In genomic region chr10:62047240-62047897, GRCh38 we compare ENCODE assay signal across 9 cellular contexts.
A peak's percentile ranks its signal among the peaks of the same experiment; 100 is the strongest.
DNase-seq lines count a peak whose midpoint lies in the region; ATAC-seq and TF ChIP-seq lines count a peak whose summit lies in the region.
"Had no signal": no experiment of that assay in that cellular context is flagged by ENCODE, and none has a peak within 500 bp of the region (broad histone marks: within the 10 kb centered on the region; RNA-seq: fewer than 3 reads in every experiment).

No MANE protein-coding gene starts in this region.

- peaks cover 99% of the 10 kb centered on the region for H3K4me1 Mint-ChIP-seq in stimulated activated naive CD8-positive, alpha-beta T cell treated with anti-CD3 and anti-CD28 coated beads, Interleukin-15, amount 100 ng/mL, for 72 hours

- H3K27ac Mint-ChIP-seq in stimulated activated naive CD8-positive, alpha-beta T cell treated with anti-CD3 and anti-CD28 coated beads, Interleukin-15, amount 100 ng/mL, for 72 hours = peak overlapping the region; percentile 95 to 99

- no peaks in the 10 kb centered on the region for H3K9me3 Mint-ChIP-seq in stimulated activated naive CD8-positive, alpha-beta T cell treated with anti-CD3 and anti-CD28 coated beads, Interleukin-15, amount 100 ng/mL, for 72 hours
- H3K9me3 Mint-ChIP-seq: neural crest cell had no signal

- DNase-seq in SK-N-DZ (ENCODE audit: low spot score) (peak; percentile 65), fibroblast of villous mesenchyme (ENCODE audit: low read depth) (peak; percentile 88), SKM-1 treated with dmso at 0.1 percent for 144 hours (lab: John Stamatoyannopoulos, UW; ENCODE audit: unreplicated experiment) (no peak)
- no peak for DNase-seq in stimulated activated naive CD8-positive, alpha-beta T cell treated with anti-CD3 and anti-CD28 coated beads, Interleukin-15, amount 100 ng/mL, for 72 hours
- DNase-seq in stimulated activated CD4-positive, alpha-beta T cell treated with anti-CD3 and anti-CD28 coated beads, Interleukin-2, amount 100 ng/mL, for 48 hours = no peak

- TF ChIP-seq CTCF in fibroblast of villous mesenchyme (IDR thresholded peaks at IDR 0.05; ENCODE audit: insufficient read depth, low read depth, low read length) = no peak

- no peaks in the 10 kb centered on the region for H3K27me3 Mint-ChIP-seq in stimulated activated naive CD8-positive, alpha-beta T cell treated with anti-CD3 and anti-CD28 coated beads, Interleukin-15, amount 100 ng/mL, for 72 hours

- no peak overlapping the region for H3K4me3 ChIP-seq in fibroblast of villous mesenchyme (ENCODE audit: low read depth, low read length)

- ATAC-seq in GM21390 (IDR thresholded peaks at IDR 0.05; ENCODE audit: unreplicated experiment) = peak; percentile 22
- peak; percentile 31 for ATAC-seq in stimulated activated naive CD8-positive, alpha-beta T cell treated with anti-CD3 and anti-CD28 coated beads, Interleukin-15, amount 100 ng/mL, for 72 hours
- ATAC-seq in GM19035 (IDR thresholded peaks at IDR 0.05; ENCODE audit: unreplicated experiment) = no peak
- ATAC-seq in GM19324 (IDR thresholded peaks at IDR 0.05; ENCODE audit: low FRiP score, unreplicated experiment) = no peak

- H3K4me3 Mint-ChIP-seq in stimulated activated naive CD8-positive, alpha-beta T cell treated with anti-CD3 and anti-CD28 coated beads, Interleukin-15, amount 100 ng/mL, for 72 hours = peak overlapping the region; percentile 80

Comparison
In these comparisons a context has a peak if more than half of its experiments do, and no peak if none do; other contexts are left out.
1. ATAC-seq: peak in GM21390 (single experiment) and stimulated activated naive CD8-positive, alpha-beta T cell treated with anti-CD3 and anti-CD28 coated beads, Interleukin-15, amount 100 ng/mL, for 72 hours (single experiment); none in GM19035 (single experiment) and GM19324 (single experiment).
2. DNase-seq: peak in SK-N-DZ (single experiment) and fibroblast of villous mesenchyme (single experiment); none in stimulated activated naive CD8-positive, alpha-beta T cell treated with anti-CD3 and anti-CD28 coated beads, Interleukin-15, amount 100 ng/mL, for 72 hours (0 of 2), stimulated activated CD4-positive, alpha-beta T cell treated with anti-CD3 and anti-CD28 coated beads, Interleukin-2, amount 100 ng/mL, for 48 hours (0 of 2) and SKM-1 treated with dmso at 0.1 percent for 144 hours (single experiment).